Comparison of ENCODE assay signal across 1 cellular context in the genomic region with DNA sequence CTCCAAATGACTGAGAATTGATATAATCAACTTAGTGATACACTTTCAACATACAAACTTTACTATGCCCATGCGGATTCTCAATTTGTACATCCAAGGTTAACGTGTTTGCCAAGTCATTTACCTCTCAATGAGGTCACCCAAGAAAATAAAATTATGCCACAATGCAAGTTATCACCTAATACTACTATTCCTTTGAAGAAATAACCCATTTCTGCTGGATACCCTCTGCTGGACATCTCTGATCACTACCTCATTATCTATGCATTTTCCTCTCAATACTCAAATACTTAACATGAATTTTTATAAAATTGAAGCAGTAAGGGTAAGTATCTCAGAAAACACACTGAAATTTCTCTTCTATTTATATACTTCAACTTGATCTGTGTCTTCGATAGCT.
TF ChIP-seq lines count a peak whose summit lies in the region.

No MANE protein-coding gene starts in this region.

TF ChIP-seq in GM12878, 131 proteins besides CTCF, POLR2A, EP300 and RAD21 (continued from another document):
- TF ChIP-seq SREBF1 (IDR thresholded peaks at IDR 0.05; ENCODE audit: low read length) (no peak), MTA2 (IDR thresholded peaks at IDR 0.05; ENCODE audit: low read depth) (no peak), SMAD5 (IDR thresholded peaks at IDR 0.05; ENCODE audit: low read depth) (no peak), RAD51 (IDR thresholded peaks at IDR 0.05) (no peak), POU2F2 (IDR thresholded peaks at IDR 0.05; ENCODE audit: borderline replicate concordance, low read depth, low read length) (no peak), KLF5 (IDR thresholded peaks at IDR 0.05; ENCODE audit: partially characterized antibody) (no peak), IRF4 (IDR thresholded peaks at IDR 0.05; ENCODE audit: low read depth, low read length) (no peak), SIN3A (IDR thresholded peaks at IDR 0.05; ENCODE audit: low read depth, low read length) (no peak), MEF2A (IDR thresholded peaks at IDR 0.05; ENCODE audit: insufficient read depth, low read depth, low read length) (no peak), FOXK2 (IDR thresholded peaks at IDR 0.05) (no peak)
- TF ChIP-seq, protein P1, sequence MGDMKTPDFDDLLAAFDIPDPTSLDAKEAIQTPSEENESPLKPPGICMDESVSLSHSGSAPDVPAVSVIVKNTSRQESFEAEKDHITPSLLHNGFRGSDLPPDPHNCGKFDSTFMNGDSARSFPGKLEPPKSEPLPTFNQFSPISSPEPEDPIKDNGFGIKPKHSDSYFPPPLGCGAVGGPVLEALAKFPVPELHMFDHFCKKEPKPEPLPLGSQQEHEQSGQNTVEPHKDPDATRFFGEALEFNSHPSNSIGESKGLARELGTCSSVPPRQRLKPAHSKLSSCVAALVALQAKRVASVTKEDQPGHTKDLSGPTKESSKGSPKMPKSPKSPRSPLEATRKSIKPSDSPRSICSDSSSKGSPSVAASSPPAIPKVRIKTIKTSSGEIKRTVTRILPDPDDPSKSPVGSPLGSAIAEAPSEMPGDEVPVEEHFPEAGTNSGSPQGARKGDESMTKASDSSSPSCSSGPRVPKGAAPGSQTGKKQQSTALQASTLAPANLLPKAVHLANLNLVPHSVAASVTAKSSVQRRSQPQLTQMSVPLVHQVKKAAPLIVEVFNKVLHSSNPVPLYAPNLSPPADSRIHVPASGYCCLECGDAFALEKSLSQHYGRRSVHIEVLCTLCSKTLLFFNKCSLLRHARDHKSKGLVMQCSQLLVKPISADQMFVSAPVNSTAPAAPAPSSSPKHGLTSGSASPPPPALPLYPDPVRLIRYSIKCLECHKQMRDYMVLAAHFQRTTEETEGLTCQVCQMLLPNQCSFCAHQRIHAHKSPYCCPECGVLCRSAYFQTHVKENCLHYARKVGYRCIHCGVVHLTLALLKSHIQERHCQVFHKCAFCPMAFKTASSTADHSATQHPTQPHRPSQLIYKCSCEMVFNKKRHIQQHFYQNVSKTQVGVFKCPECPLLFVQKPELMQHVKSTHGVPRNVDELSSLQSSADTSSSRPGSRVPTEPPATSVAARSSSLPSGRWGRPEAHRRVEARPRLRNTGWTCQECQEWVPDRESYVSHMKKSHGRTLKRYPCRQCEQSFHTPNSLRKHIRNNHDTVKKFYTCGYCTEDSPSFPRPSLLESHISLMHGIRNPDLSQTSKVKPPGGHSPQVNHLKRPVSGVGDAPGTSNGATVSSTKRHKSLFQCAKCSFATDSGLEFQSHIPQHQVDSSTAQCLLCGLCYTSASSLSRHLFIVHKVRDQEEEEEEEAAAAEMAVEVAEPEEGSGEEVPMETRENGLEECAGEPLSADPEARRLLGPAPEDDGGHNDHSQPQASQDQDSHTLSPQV (IDR thresholded peaks at IDR 0.05) = no peak
